ENCODE assay signal across 8 cellular contexts in the genomic region with DNA sequence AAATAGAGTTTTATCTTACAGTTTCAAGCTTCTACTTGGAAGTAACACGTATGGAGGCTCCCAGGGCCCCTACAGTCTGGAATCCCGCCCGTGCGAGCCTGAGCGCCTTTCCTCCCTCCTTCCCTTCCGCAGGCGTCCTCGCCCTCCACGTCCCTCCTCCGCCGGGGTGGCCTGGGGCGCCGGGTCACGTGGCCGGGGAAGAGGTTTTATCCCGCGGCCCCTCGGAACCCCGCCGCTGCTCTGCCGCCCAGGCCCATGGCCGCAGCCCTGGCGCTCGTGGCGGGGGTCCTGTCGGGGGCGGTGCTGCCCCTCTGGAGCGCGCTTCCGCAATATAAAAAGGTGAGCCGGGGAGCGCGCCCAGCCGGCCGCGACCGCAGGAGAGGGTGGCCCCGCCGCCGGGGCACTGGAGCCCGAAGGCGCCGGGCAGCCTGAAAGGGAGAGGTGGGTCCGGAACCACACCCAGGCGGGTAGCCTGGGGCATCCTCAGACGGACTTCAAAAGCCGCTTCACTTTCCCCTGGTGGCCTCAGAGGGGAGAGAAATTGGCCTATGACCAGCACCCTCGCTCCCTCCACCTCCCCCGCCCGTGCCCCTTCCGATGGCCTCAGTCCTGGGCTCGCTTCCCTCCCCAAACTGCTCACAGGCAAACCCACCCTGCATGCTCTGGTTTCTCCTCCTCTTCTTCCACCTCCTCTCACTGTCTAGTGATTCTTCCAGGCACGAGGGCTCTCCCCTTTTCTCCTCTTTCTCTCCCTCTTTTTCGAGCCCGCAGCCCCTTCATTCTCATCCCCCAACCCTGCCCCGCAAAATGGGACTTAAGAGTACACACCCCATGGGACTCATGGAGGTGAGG. TPM values are rescaled to one million over a fixed set of nuclear protein-coding genes. Genes with fewer than 3 reads are reported as not detected.
DNase-seq lines count a peak whose midpoint lies in the region; ATAC-seq and TF ChIP-seq lines count a peak whose summit lies in the region.

A gene with protein sequence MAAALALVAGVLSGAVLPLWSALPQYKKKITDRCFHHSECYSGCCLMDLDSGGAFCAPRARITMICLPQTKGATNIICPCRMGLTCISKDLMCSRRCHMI (plus strand): TSS at position 235 of the 852 bp plus-strand sequence. CDS start 21 bp downstream, at position 256.

- H3K27me3 Mint-ChIP-seq in naive thymus-derived CD4-positive, alpha-beta T cell = peaks cover 21 to 39% (median 31%) of the 10 kb centered on the region in 5 donors

- H3K9me3 ChIP-seq in naive thymus-derived CD4-positive, alpha-beta T cell (ENCODE audit: control insufficient read depth in 2 of 3, low read length in 3 of 3) = no peaks in the 10 kb centered on the region

- intact Hi-C loops in naive thymus-derived CD4-positive, alpha-beta T cell (cut with micrococcal nuclease) = no loop called here

- TF ChIP-seq CTCF in GM12864 (IDR thresholded peaks at IDR 0.05; ENCODE audit: low read depth, low read length, missing control alignments) = no peak

- H3K4me1 Mint-ChIP-seq in naive thymus-derived CD4-positive, alpha-beta T cell = peaks cover 0 to 12% (median 6%) of the 10 kb centered on the region in 7 donors

- peak within 1 kb of the TSS; percentile 12 for H3K4me3 ChIP-seq in GM12864 (ENCODE audit: low read depth, low read length)
- H3K4me3 ChIP-seq in naive thymus-derived CD4-positive, alpha-beta T cell (ENCODE audit: low read length) = no peak within 1 kb of the TSS

- peaks cover 0 to 4% of the 10 kb centered on the region in 2 donors for H3K27me3 ChIP-seq in naive thymus-derived CD4-positive, alpha-beta T cell (ENCODE audit: control insufficient read depth in 2 of 2, insufficient read depth in 2 of 2, low read length in 2 of 2)

- H3K27ac Mint-ChIP-seq in naive thymus-derived CD4-positive, alpha-beta T cell = peak within 1 kb of the TSS in 1 of 9 donors; percentile 57

- H3K9me3 Mint-ChIP-seq in naive thymus-derived CD4-positive, alpha-beta T cell = no peaks in the 10 kb centered on the region

- no peaks in the 10 kb centered on the region for H3K36me3 ChIP-seq in naive thymus-derived CD4-positive, alpha-beta T cell (ENCODE audit: control insufficient read depth in 2 of 3, insufficient read depth in 3 of 3, low read length in 3 of 3)

- H3K27ac ChIP-seq in naive thymus-derived CD4-positive, alpha-beta T cell (ENCODE audit: low read depth, low read length) = no peak within 1 kb of the TSS

- H3K36me3 Mint-ChIP-seq in naive thymus-derived CD4-positive, alpha-beta T cell = no peaks in the 10 kb centered on the region

- POLR2A ChIA-PET in naive thymus-derived CD4-positive, alpha-beta T cell (lab: Charles Lee) = no interaction called here

- H3K4me3 Mint-ChIP-seq in naive thymus-derived CD4-positive, alpha-beta T cell = peak within 1 kb of the TSS; percentile 62 to 83 (median 71)

- peak; percentile 18 for ATAC-seq in naive thymus-derived CD4-positive, alpha-beta T cell
- ATAC-seq in HG03045 (IDR thresholded peaks at IDR 0.05; ENCODE audit: unreplicated experiment) = no peak
- ATAC-seq in HG02798 (IDR thresholded peaks at IDR 0.05; ENCODE audit: poor library complexity, unreplicated experiment) = no peak

- DNase-seq in GM12864 (ENCODE audit: low read depth) (no peak), NCI-H526 treated with DMSO at 0.1 percent for 48 hours (lab: John Stamatoyannopoulos, UW) (peak; percentile 50), ecto neural progenitor cell (ENCODE audit: low spot score) (peak; percentile 71), NCI-H187 treated with DMSO at 0.1 percent for 48 hours (lab: John Stamatoyannopoulos, UW) (no peak), MV-4-11 (lab: John Stamatoyannopoulos, UW) (no peak)
- DNase-seq in naive thymus-derived CD4-positive, alpha-beta T cell = peak in 1 of 9 donors; percentile 24

- CTCF ChIA-PET in naive thymus-derived CD4-positive, alpha-beta T cell (lab: Charles Lee) = interaction anchor here (0.7 kb wide), 1 partner anchor 584 kb away, joined by 3 read pairs; no protein-coding TSS in a partner anchor

- H3K4me1 ChIP-seq in naive thymus-derived CD4-positive, alpha-beta T cell (ENCODE audit: control insufficient read depth in 2 of 2, insufficient read depth in 2 of 2, low read length in 2 of 2) = no peaks in the 10 kb centered on the region

RNA-seq across cellular contexts. Expression of the gene that starts here (rescaled TPM):
- total RNA-seq in naive thymus-derived CD4-positive, alpha-beta T cell = not detected
- not detected for polyA plus RNA-seq in naive thymus-derived CD4-positive, alpha-beta T cell

Comparison
In these comparisons a context has a peak if more than half of its experiments do, and no peak if none do; other contexts are left out.
1. Peak in ATAC-seq in naive thymus-derived CD4-positive, alpha-beta T cell; RNA of the gene not detected or under 1 TPM.
2. DNase-seq: peak in NCI-H526 treated with DMSO at 0.1 percent for 48 hours (single experiment) and ecto neural progenitor cell (single experiment); none in GM12864 (single experiment), NCI-H187 treated with DMSO at 0.1 percent for 48 hours (single experiment) and MV-4-11 (single experiment).